Comparison of ENCODE assay signal across 8 cellular contexts in genomic region chr1:158998037-158998780, GRCh38. TPM values are rescaled to one million over a fixed set of nuclear protein-coding genes. Genes with fewer than 3 reads are reported as not detected.
A peak's percentile ranks its signal among the peaks of the same experiment; 100 is the strongest.
DNase-seq lines count a peak whose midpoint lies in the region; ATAC-seq and TF ChIP-seq lines count a peak whose summit lies in the region.

No MANE protein-coding gene starts in this region.

- no peak overlapping the region for H3K4me3 Mint-ChIP-seq in progenitor cell of endocrine pancreas (ENCODE audit: low read depth)

- peaks cover 10% of the 10 kb centered on the region for H3K4me1 Mint-ChIP-seq in progenitor cell of endocrine pancreas (ENCODE audit: low read depth)

- no peaks in the 10 kb centered on the region for H3K27me3 Mint-ChIP-seq in progenitor cell of endocrine pancreas

- no peak for DNase-seq in coronary artery (ENCODE audit: low spot score)
- no peak for DNase-seq in progenitor cell of endocrine pancreas (ENCODE audit: low spot score, unreplicated experiment)
- no peak for DNase-seq in NCI-H2171 treated with DMSO at 0.1 percent for 48 hours (lab: John Stamatoyannopoulos, UW)
- no peak for DNase-seq in effector CD4-positive, alpha-beta T cell
- no peak for DNase-seq in NCI-H187 (lab: John Stamatoyannopoulos, UW)

- H3K27ac Mint-ChIP-seq in progenitor cell of endocrine pancreas = peak overlapping the region; percentile 83

- H3K27ac ChIP-seq in coronary artery = peak overlapping the region in 1 of 2 donors; percentile 84

- TF ChIP-seq CTCF in coronary artery (IDR thresholded peaks at IDR 0.05) (no peak), progenitor cell of endocrine pancreas (IDR thresholded peaks at IDR 0.05; ENCODE audit: unreplicated experiment) (no peak)

- H3K9me3 Mint-ChIP-seq in progenitor cell of endocrine pancreas (ENCODE audit: low read depth) = no peaks in the 10 kb centered on the region

- ATAC-seq in GM18519 (IDR thresholded peaks at IDR 0.05; ENCODE audit: low FRiP score, unreplicated experiment) = peak; percentile 5
- peak; percentile 17 for ATAC-seq in HG03378 (IDR thresholded peaks at IDR 0.05; ENCODE audit: unreplicated experiment)
- no peak for ATAC-seq in HG03039 (IDR thresholded peaks at IDR 0.05; ENCODE audit: unreplicated experiment)

- no peaks in the 10 kb centered on the region for H3K36me3 Mint-ChIP-seq in progenitor cell of endocrine pancreas (ENCODE audit: insufficient read depth)

- H3K4me3 ChIP-seq in coronary artery = peak overlapping the region; percentile 79

RNA-seq across cellular contexts. Expression of gene IFI16, which starts 11.5 kb away (rescaled TPM):
- 8.9 and 9.5 TPM in 2 replicates for total RNA-seq in progenitor cell of endocrine pancreas
